1 cellular context compared by ENCODE assay signal in genomic region chr1:1011388-1011949, GRCh38.
TF ChIP-seq lines count a peak whose summit lies in the region.

No MANE protein-coding gene starts in this region.

TF ChIP-seq in K562, 482 proteins besides CTCF, POLR2A, EP300 and RAD21:
- TF ChIP-seq ZNF436 (CRISPR knock-in tag; IDR thresholded peaks at IDR 0.05) (no peak), ADNP (tag; IDR thresholded peaks at IDR 0.05) (peak; percentile 57; the same call in 1 of the 2 replicates), EGR1 (conservative IDR thresholded peaks at IDR 0.05) (no peak), DLX4 (CRISPR knock-in tag; IDR thresholded peaks at IDR 0.05) (no peak), PATZ1 (CRISPR knock-in tag; IDR thresholded peaks at IDR 0.05; ENCODE audit: borderline replicate concordance) (no peak), KDM1A (IDR thresholded peaks at IDR 0.05) (peak; percentile 79), RCOR1 (IDR thresholded peaks at IDR 0.05; ENCODE audit: borderline replicate concordance in 1 of 2, low read depth in 2 of 2, low read length in 2 of 2) (0 out of 4 replicates have a peak, but pooled peaks of 1 of the 2 experiments have one; percentile 28), ZNF146 (CRISPR knock-in tag; IDR thresholded peaks at IDR 0.05; ENCODE audit: unreplicated experiment) (peak; percentile 100), CBX3 (IDR thresholded peaks at IDR 0.05; ENCODE audit: borderline replicate concordance in 1 of 2, low read length in 2 of 2) (peak in 1 of 2 experiments; percentile 29; a peak in 1 of 3 replicates), RBM25 (IDR thresholded peaks at IDR 0.05; ENCODE audit: low read depth, low read length, severe bottlenecking) (peak; percentile 75), BCOR (IDR thresholded peaks at IDR 0.05) (peak; percentile 84), ZBTB8A (IDR thresholded peaks at IDR 0.05; ENCODE audit: partially characterized antibody) (no peak), RAD51 (IDR thresholded peaks at IDR 0.05; ENCODE audit: borderline replicate concordance, low read depth) (no peak), ZNF407 (IDR thresholded peaks at IDR 0.05; ENCODE audit: low read depth) (no peak)
